ENCODE assay signal across 7 cellular contexts in the genomic region with DNA sequence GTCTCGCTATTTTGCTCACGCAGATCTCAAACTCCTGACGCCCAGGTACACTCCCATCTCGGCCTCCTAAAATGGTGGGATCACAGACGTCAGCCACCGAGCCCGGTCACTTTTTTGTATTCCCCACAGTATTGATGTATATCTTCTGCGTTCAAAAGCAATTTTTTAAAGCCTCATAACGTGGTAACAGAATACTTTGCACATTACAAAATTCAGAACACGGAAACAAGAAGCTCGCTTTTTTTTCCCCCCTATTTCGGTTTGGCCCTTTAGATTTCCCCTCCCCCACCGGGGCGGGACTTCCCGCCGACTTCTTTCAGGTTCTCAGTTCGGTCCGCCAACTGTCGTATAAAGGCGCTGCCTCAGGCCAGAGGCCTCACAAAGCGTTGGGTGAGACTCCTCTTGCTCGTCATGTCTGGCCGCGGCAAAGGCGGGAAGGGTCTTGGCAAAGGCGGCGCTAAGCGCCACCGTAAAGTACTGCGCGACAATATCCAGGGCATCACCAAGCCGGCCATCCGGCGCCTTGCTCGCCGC.
DNase-seq lines count a peak whose midpoint lies in the region; ATAC-seq and TF ChIP-seq lines count a peak whose summit lies in the region.
"Not testable (repeated sequence)": the region's sequence is repeated elsewhere in the genome, so short reads cannot be mapped to it uniquely, and the experiment has no call there.

No MANE protein-coding gene starts in this region.

- not testable (repeated sequence) for H3K4ac ChIP-seq in trophoblast cell (ENCODE audit: low read depth, low read length)

- not testable (repeated sequence) for H3K23ac ChIP-seq in trophoblast cell (ENCODE audit: low read length)

- H3K79me1 ChIP-seq in trophoblast cell (ENCODE audit: low read length), result not testable (repeated sequence)

- H3K27ac ChIP-seq in heart left ventricle (peak overlapping the region in 11 of 12 donors; percentile 39 to 90 (median 77)), trophoblast cell (ENCODE audit: low read depth, low read length) (peak overlapping the region; percentile 62)

- H3K4me1 ChIP-seq in adipocyte (ENCODE audit: control insufficient read depth, insufficient read depth, low read length), result peaks cover 10% of the 10 kb centered on the region
- H3K4me1 ChIP-seq in heart left ventricle, result peaks cover 0 to 15% (median 4%) of the 10 kb centered on the region in 12 donors
- H3K4me1 ChIP-seq in trophoblast cell (ENCODE audit: control insufficient read depth in 1 of 2, insufficient read depth in 2 of 2, low read length in 2 of 2), result not testable (repeated sequence)

- H3K4me2 ChIP-seq in trophoblast cell (ENCODE audit: low read length), result peak overlapping the region; percentile 55

- H4K12ac ChIP-seq in trophoblast cell (ENCODE audit: low read depth, low read length), result peak overlapping the region; percentile 70

- peak overlapping the region; percentile 91 for H2BK5ac ChIP-seq in trophoblast cell (ENCODE audit: low read depth, low read length, poor library complexity)

- H3K27me3 ChIP-seq in adipocyte (replicated peaks; ENCODE audit: control insufficient read depth, insufficient read depth, low read length); trophoblast cell (ENCODE audit: insufficient read depth, low read length): not testable (repeated sequence)
- peaks cover 0 to 48% (median under 1%) of the 10 kb centered on the region in 9 donors for H3K27me3 ChIP-seq in heart left ventricle

- DNase-seq in NCI-H128 (lab: John Stamatoyannopoulos, UW; ENCODE audit: unreplicated experiment), result peak; percentile 56
- DNase-seq in T follicular helper cell (ENCODE audit: low read depth), result peak; percentile 50
- DNase-seq in adipocyte (ENCODE audit: low read depth), result peak; percentile 58
- peak in 3 of 5 donors; percentile 69 to 82 (median 72) for DNase-seq in heart left ventricle
- peak; percentile 7 to 51 for DNase-seq in trophoblast cell

- H3K14ac ChIP-seq in trophoblast cell (ENCODE audit: low read length), result peak overlapping the region; percentile 37

- H3K4me3 ChIP-seq in adipocyte (ENCODE audit: low read length) (peak overlapping the region; percentile 86), heart left ventricle (peak overlapping the region in 11 of 12 donors; percentile 28 to 71 (median 55))
- H3K4me3 ChIP-seq in trophoblast cell (ENCODE audit: low read depth, low read length), result not testable (repeated sequence)

- WGBS in heart left ventricle, 4 donors, result 1 to 3% (median 1%) methylated on average over 18 to 28 of the region's 36 CpGs
- no CpG with 5 or more reads among the region's 36 CpGs for WGBS in trophoblast cell (ENCODE audit: extremely low coverage, insufficient coverage, insufficient read length)

- H2BK120ac ChIP-seq in trophoblast cell (ENCODE audit: insufficient read depth, low read length, poor library complexity), result not testable (repeated sequence)

- peak overlapping the region; percentile 60 for H4K8ac ChIP-seq in trophoblast cell (ENCODE audit: low read depth, low read length)

- not testable (repeated sequence) for H3K36me3 ChIP-seq in adipocyte (ENCODE audit: control insufficient read depth, insufficient read depth, low read length, severe bottlenecking); heart left ventricle; trophoblast cell (ENCODE audit: control insufficient read depth in 1 of 2, insufficient read depth in 2 of 2, low read length in 2 of 2)

- H2AK5ac ChIP-seq in trophoblast cell (ENCODE audit: low read length), result not testable (repeated sequence)

- ATAC-seq in GM18858 (IDR thresholded peaks at IDR 0.05; ENCODE audit: unreplicated experiment) (peak; percentile 39), HG02943 (IDR thresholded peaks at IDR 0.05; ENCODE audit: low read depth, unreplicated experiment) (peak; percentile 57), heart left ventricle (peak; percentile 90 to 95 (median 93))

- H3K18ac ChIP-seq in trophoblast cell (ENCODE audit: low read length), result not testable (repeated sequence)

- intact Hi-C loops in heart left ventricle (cut with DNase I), result not testable (repeated sequence)

- H4K91ac ChIP-seq in trophoblast cell (ENCODE audit: low read depth, low read length), result peak overlapping the region; percentile 55

- not testable (repeated sequence) for H3K79me2 ChIP-seq in trophoblast cell (ENCODE audit: control insufficient read depth, insufficient read depth, low read length, poor library complexity)

- TF ChIP-seq CTCF in heart left ventricle (IDR thresholded peaks at IDR 0.05), result not testable (repeated sequence)

- H3K9ac ChIP-seq in adipocyte (ENCODE audit: low read length), result peak overlapping the region; percentile 81
- not testable (repeated sequence) for H3K9ac ChIP-seq in trophoblast cell (ENCODE audit: low read length)

- H2BK12ac ChIP-seq in trophoblast cell (ENCODE audit: low read length), result peak overlapping the region; percentile 31

- not testable (repeated sequence) for TF ChIP-seq POLR2A in heart left ventricle (IDR thresholded peaks at IDR 0.05)

- not testable (repeated sequence) for H2AFZ ChIP-seq in trophoblast cell (ENCODE audit: insufficient read depth, low read length, poor library complexity)

- H3K9me3 ChIP-seq in adipocyte (ENCODE audit: control insufficient read depth, low read length); heart left ventricle; trophoblast cell (ENCODE audit: insufficient read depth, low read depth, low read length): not testable (repeated sequence)

Comparison
In these comparisons a context has a peak if more than half of its experiments do, and no peak if none do; other contexts are left out.
1. ATAC-seq: peak in every context shown above with its lines; median percentile 93 in heart left ventricle; 57 in HG02943; 39 in GM18858.